11 cellular contexts compared by ENCODE assay signal in the genomic region with DNA sequence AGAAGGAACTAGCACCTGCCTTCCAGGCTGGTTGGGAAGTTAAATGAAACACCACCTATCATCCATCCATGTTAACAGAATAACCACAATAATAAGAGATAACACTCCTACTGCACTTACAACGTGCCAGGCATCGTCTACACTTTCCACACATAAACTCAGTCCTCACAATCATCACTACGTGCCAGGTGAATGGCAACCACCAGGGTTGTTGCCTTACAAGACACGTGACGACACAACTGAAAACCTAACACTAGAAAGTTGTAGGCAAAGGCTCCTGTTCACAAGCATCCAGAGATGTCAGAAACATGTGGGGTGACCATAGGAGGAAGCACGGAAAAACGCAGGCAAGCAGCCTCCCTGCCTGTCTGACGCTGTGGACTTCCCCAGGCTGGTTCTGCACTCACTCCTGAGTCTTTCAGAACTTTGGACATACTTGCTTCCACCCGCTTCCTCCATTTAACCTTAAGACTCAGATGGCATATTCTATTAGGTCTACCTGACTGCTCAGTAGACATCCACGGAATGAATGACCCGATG. TPM values are rescaled to one million over a fixed set of nuclear protein-coding genes. Genes with fewer than 3 reads are reported as not detected.
A peak's percentile ranks its signal among the peaks of the same experiment; 100 is the strongest.
DNase-seq lines count a peak whose midpoint lies in the region; ATAC-seq, FAIRE-seq and TF ChIP-seq lines count a peak whose summit lies in the region.
"Had no signal": no experiment of that assay in that cellular context is flagged by ENCODE, and none has a peak within 500 bp of the region (broad histone marks: within the 10 kb centered on the region; RNA-seq: fewer than 3 reads in every experiment).

No MANE protein-coding gene starts in this region.

- peaks cover 0 to 4% (median 0%) of the 10 kb centered on the region in 3 donors for H3K27me3 Mint-ChIP-seq in CD14-positive monocyte (ENCODE audit: low read depth in 3 of 3)
- no peaks in the 10 kb centered on the region for H3K27me3 Mint-ChIP-seq in naive thymus-derived CD8-positive, alpha-beta T cell

- peaks cover 85% of the 10 kb centered on the region for H3K4me1 Mint-ChIP-seq in CD14-positive monocyte
- peaks cover 57 to 100% (median 97%) of the 10 kb centered on the region in 4 donors for H3K4me1 Mint-ChIP-seq in naive thymus-derived CD8-positive, alpha-beta T cell

- DNase-seq in CD14-positive monocyte (ENCODE audit: low spot score): peak; percentile 63
- no peak for DNase-seq in GM18507 (ENCODE audit: extremely low spot score, insufficient read length, low read depth)
- DNase-seq in activated naive CD4-positive, alpha-beta T cell treated with anti-CD3 and anti-CD28 coated beads, Interleukin-2, amount 50 U/mL, for 72 hours (ENCODE audit: low spot score in 2 of 2): no peak
- DNase-seq in naive thymus-derived CD8-positive, alpha-beta T cell: no peak
- DNase-seq in NCI-H774 (lab: John Stamatoyannopoulos, UW): no peak
- DNase-seq in SIG-M5 (lab: John Stamatoyannopoulos, UW): no peak
- no peak for DNase-seq in activated CD4-positive, CD25-positive, alpha-beta regulatory T cell (lab: John Stamatoyannopoulos, UW)
- DNase-seq: activated CD4-positive, alpha-beta T cell treated with anti-CD3 and anti-CD28 coated beads, Interleukin-2, amount 50 U/mL, for 1 hour; NCI-H2081 treated with DMSO at 0.1 percent for 48 hours; RPMI8226 had no signal

- H3K9me3 Mint-ChIP-seq in CD14-positive monocyte: no peaks in the 10 kb centered on the region
- no peaks in the 10 kb centered on the region for H3K9me3 Mint-ChIP-seq in activated naive CD4-positive, alpha-beta T cell treated with anti-CD3 and anti-CD28 coated beads, Interleukin-2, amount 50 U/mL, for 72 hours
- H3K9me3 Mint-ChIP-seq in naive thymus-derived CD8-positive, alpha-beta T cell: no peaks in the 10 kb centered on the region

- H3K4me3 Mint-ChIP-seq in CD14-positive monocyte: peak overlapping the region; percentile 74 to 91
- H3K4me3 Mint-ChIP-seq in naive thymus-derived CD8-positive, alpha-beta T cell: peak overlapping the region; percentile 66 to 88 (median 84)

- intact Hi-C loops in CD14-positive monocyte (cut with micrococcal nuclease): loop anchor here in 1 of 2 donors (5.0 kb wide), 2 partner anchors 41 to 86 kb away; no protein-coding TSS in a partner anchor

- peak overlapping the region; percentile 95 to 98 (median 96) for H3K27ac Mint-ChIP-seq in CD14-positive monocyte
- peak overlapping the region; percentile 81 to 95 for H3K27ac Mint-ChIP-seq in activated naive CD4-positive, alpha-beta T cell treated with anti-CD3 and anti-CD28 coated beads, Interleukin-2, amount 50 U/mL, for 72 hours
- peak overlapping the region; percentile 91 to 97 (median 94) for H3K27ac Mint-ChIP-seq in naive thymus-derived CD8-positive, alpha-beta T cell

- POLR2A ChIA-PET in naive thymus-derived CD8-positive, alpha-beta T cell (lab: Charles Lee): interaction anchor here (1.4 to 28.2 kb wide), 5 partner anchors 7 to 104 kb away, joined by 4 to 808 read pairs (median 8); partner anchors contain the start of gene CAPZB

- H3K36me3 Mint-ChIP-seq in CD14-positive monocyte: peaks cover 28 to 55% of the 10 kb centered on the region in 2 donors
- H3K36me3 Mint-ChIP-seq in activated naive CD4-positive, alpha-beta T cell treated with anti-CD3 and anti-CD28 coated beads, Interleukin-2, amount 50 U/mL, for 72 hours: peaks cover 7 to 17% of the 10 kb centered on the region in 2 donors
- H3K36me3 Mint-ChIP-seq in naive thymus-derived CD8-positive, alpha-beta T cell: peaks cover 0 to 53% (median 0%) of the 10 kb centered on the region in 3 donors

- ATAC-seq in activated naive CD4-positive, alpha-beta T cell treated with anti-CD3 and anti-CD28 coated beads, Interleukin-2, amount 50 U/mL, for 72 hours: no peak
- ATAC-seq in naive thymus-derived CD8-positive, alpha-beta T cell: no peak
- ATAC-seq in HG03139 (IDR thresholded peaks at IDR 0.05; ENCODE audit: unreplicated experiment): no peak

- peak; percentile 44 for FAIRE-seq in GM18507 (lab: Jason Lieb, UNC)

- no peak for TF ChIP-seq CTCF in CD14-positive monocyte (IDR thresholded peaks at IDR 0.05)

RNA-seq across cellular contexts. Expression of gene CAPZB, which starts 7.0 kb away (rescaled TPM):
- polyA plus RNA-seq in CD14-positive monocyte: 100 to 1,000 TPM; 407 to 504 TPM
- 100 to 1,000 TPM; 404 to 419 TPM for total RNA-seq in activated naive CD4-positive, alpha-beta T cell treated with anti-CD3 and anti-CD28 coated beads, Interleukin-2, amount 50 U/mL, for 72 hours
- 100 to 1,000 TPM; 268 to 289 TPM for total RNA-seq in naive thymus-derived CD8-positive, alpha-beta T cell
- 100 to 1,000 TPM; 475 to 592 (median 562) TPM for polyA plus RNA-seq in naive thymus-derived CD8-positive, alpha-beta T cell
